Comparison of ENCODE assay signal across 9 cellular contexts in genomic region chr10:69994262-69994661, GRCh38. TPM values are rescaled to one million over a fixed set of nuclear protein-coding genes. Genes with fewer than 3 reads are reported as not detected.
DNase-seq lines count a peak whose midpoint lies in the region; ATAC-seq and TF ChIP-seq lines count a peak whose summit lies in the region.
"Had no signal": no experiment of that assay in that cellular context is flagged by ENCODE, and none has a peak within 500 bp of the region (broad histone marks: within the 10 kb centered on the region; RNA-seq: fewer than 3 reads in every experiment).

No MANE protein-coding gene starts in this region.

- H3K27me3 ChIP-seq in Caco-2 (replicated peaks; ENCODE audit: control insufficient read depth, insufficient read depth, low read length) (no peaks in the 10 kb centered on the region), ascending aorta (no peaks in the 10 kb centered on the region)

- H3K36me3 ChIP-seq in Caco-2 (ENCODE audit: control insufficient read depth, insufficient read depth, low read length) (no peaks in the 10 kb centered on the region), ascending aorta (no peaks in the 10 kb centered on the region)

- peaks cover 11% of the 10 kb centered on the region for H3K9me3 Mint-ChIP-seq in Caco-2 (ENCODE audit: unreplicated experiment)
- H3K9me3 Mint-ChIP-seq: neural crest cell had no signal

- DNase-seq in Caco-2 (peak; percentile 64 to 71), HPDE6-E6E7 (ENCODE audit: extremely low spot score) (peak; percentile 22), head of caudate nucleus (peak in 38 of 42 donors; percentile 7 to 67 (median 42)), NCI-H146 (lab: John Stamatoyannopoulos, UW) (no peak), ascending aorta (ENCODE audit: low spot score in 2 of 2) (no peak)

- H3K27ac ChIP-seq in ascending aorta = no peak overlapping the region

- peaks cover 19% of the 10 kb centered on the region for H3K27me3 Mint-ChIP-seq in Caco-2 (ENCODE audit: insufficient read depth, unreplicated experiment)

- no peak overlapping the region for H3K4me3 Mint-ChIP-seq in Caco-2 (ENCODE audit: unreplicated experiment)
- H3K4me3 Mint-ChIP-seq: neural crest cell had no signal

- TF ChIP-seq CTCF in Caco-2 (IDR thresholded peaks at IDR 0.05; ENCODE audit: insufficient read depth in 1 of 2, low read depth in 1 of 2, low read length in 1 of 2, severe bottlenecking in 1 of 2, unreplicated experiment in 1 of 2) = no peak
- TF ChIP-seq CTCF in ascending aorta (IDR thresholded peaks at IDR 0.05) = no peak

- POLR2A ChIA-PET in Caco-2 (lab: Charles Lee) = interaction anchor here (0.5 kb wide), 1 partner anchor 21 kb away, joined by 6 read pairs; no protein-coding TSS in a partner anchor

- CTCF ChIA-PET in Caco-2 (lab: Charles Lee) = interaction anchor here (0.9 kb wide), 1 partner anchor 36 kb away, joined by 4 read pairs; no protein-coding TSS in a partner anchor

- ATAC-seq in SK-N-SH treated with all-trans-retinoic acid at 6 μM for 48 hours (peak; percentile 76), GM21529 (IDR thresholded peaks at IDR 0.05; ENCODE audit: unreplicated experiment) (no peak), GM19035 (IDR thresholded peaks at IDR 0.05; ENCODE audit: unreplicated experiment) (no peak)

- H3K36me3 Mint-ChIP-seq in Caco-2 (ENCODE audit: insufficient read depth, unreplicated experiment) = no peaks in the 10 kb centered on the region

- intact Hi-C loops in Caco-2 (cut with micrococcal nuclease; ENCODE audit: unreplicated experiment) (no loop called here), head of caudate nucleus (cut with DNase I) (no loop called here), ascending aorta (cut with DNase I) (no loop called here)

- H3K27ac Mint-ChIP-seq in Caco-2 (ENCODE audit: unreplicated experiment) = no peak overlapping the region

- BruUV-seq in Caco-2 (replicated peaks; lab: Mats Ljungman, UMichigan) = no TSS peak

- H3K4me1 ChIP-seq in Caco-2 = no peaks in the 10 kb centered on the region
- no peaks in the 10 kb centered on the region for H3K4me1 ChIP-seq in ascending aorta

- peaks cover 8% of the 10 kb centered on the region; the same call in 1 of the 2 replicates for H3K9me3 ChIP-seq in Caco-2
- no peaks in the 10 kb centered on the region for H3K9me3 ChIP-seq in ascending aorta

- no peak overlapping the region for H3K4me3 ChIP-seq in Caco-2 (ENCODE audit: low read depth, low read length)
- no peak overlapping the region for H3K4me3 ChIP-seq in ascending aorta

- no peaks in the 10 kb centered on the region for H3K4me1 Mint-ChIP-seq in Caco-2 (ENCODE audit: low read depth, unreplicated experiment)
- H3K4me1 Mint-ChIP-seq: neural crest cell had no signal

TF ChIP-seq in SK-N-SH treated with all-trans-retinoic acid at 6 μM for 48 hours, 23 proteins besides CTCF, POLR2A, EP300 and RAD21:
- TF ChIP-seq TCF4 (CRISPR knock-in tag; IDR thresholded peaks at IDR 0.05; ENCODE audit: borderline replicate concordance) (no peak), PATZ1 (CRISPR knock-in tag; IDR thresholded peaks at IDR 0.05; ENCODE audit: borderline replicate concordance) (no peak), CREB5 (CRISPR knock-in tag; IDR thresholded peaks at IDR 0.05; ENCODE audit: low read depth) (no peak), ZFP3 (CRISPR knock-in tag; IDR thresholded peaks at IDR 0.05) (no peak), ESRRG (CRISPR knock-in tag; IDR thresholded peaks at IDR 0.05) (no peak), ZNF565 (CRISPR knock-in tag; conservative IDR thresholded peaks at IDR 0.05; ENCODE audit: low read depth) (no peak), TOX (CRISPR knock-in tag; IDR thresholded peaks at IDR 0.05; ENCODE audit: borderline replicate concordance) (no peak), ISL1 (CRISPR knock-in tag; IDR thresholded peaks at IDR 0.05) (no peak), ARNTL (CRISPR knock-in tag; IDR thresholded peaks at IDR 0.05; ENCODE audit: borderline replicate concordance, low read depth) (no peak), BACH2 (CRISPR knock-in tag; IDR thresholded peaks at IDR 0.05; ENCODE audit: borderline replicate concordance) (no peak), RARB (CRISPR knock-in tag; IDR thresholded peaks at IDR 0.05) (no peak), TSHZ2 (CRISPR knock-in tag; IDR thresholded peaks at IDR 0.05) (no peak), OSR1 (CRISPR knock-in tag; IDR thresholded peaks at IDR 0.05) (no peak), POU6F1 (CRISPR knock-in tag; IDR thresholded peaks at IDR 0.05; ENCODE audit: borderline replicate concordance, low read depth) (no peak)
- TF ChIP-seq, protein P1, sequence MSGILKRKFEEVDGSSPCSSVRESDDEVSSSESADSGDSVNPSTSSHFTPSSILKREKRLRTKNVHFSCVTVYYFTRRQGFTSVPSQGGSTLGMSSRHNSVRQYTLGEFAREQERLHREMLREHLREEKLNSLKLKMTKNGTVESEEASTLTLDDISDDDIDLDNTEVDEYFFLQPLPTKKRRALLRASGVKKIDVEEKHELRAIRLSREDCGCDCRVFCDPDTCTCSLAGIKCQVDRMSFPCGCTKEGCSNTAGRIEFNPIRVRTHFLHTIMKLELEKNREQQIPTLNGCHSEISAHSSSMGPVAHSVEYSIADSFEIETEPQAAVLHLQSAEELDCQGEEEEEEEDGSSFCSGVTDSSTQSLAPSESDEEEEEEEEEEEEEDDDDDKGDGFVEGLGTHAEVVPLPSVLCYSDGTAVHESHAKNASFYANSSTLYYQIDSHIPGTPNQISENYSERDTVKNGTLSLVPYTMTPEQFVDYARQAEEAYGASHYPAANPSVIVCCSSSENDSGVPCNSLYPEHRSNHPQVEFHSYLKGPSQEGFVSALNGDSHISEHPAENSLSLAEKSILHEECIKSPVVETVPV (CRISPR knock-in tag; IDR thresholded peaks at IDR 0.05) = no peak

RNA-seq across cellular contexts. Expression of gene MACROH2A2, which starts 58.4 kb away (rescaled TPM):
- total RNA-seq in Caco-2 (2022) (5.1 and 6.1 TPM in 2 replicates), ascending aorta (8.2 TPM)

Comparison
In these comparisons a context has a peak if more than half of its experiments do, and no peak if none do; other contexts are left out.
1. DNase-seq: peak in Caco-2 (2 of 2), HPDE6-E6E7 (single experiment) and head of caudate nucleus (38 of 42); none in NCI-H146 (single experiment) and ascending aorta (0 of 2).